Comparison of ENCODE assay signal across 8 cellular contexts in genomic region chr14:24095196-24096068, GRCh38. TPM values are rescaled to one million over a fixed set of nuclear protein-coding genes. Genes with fewer than 3 reads are reported as not detected.
A peak's percentile ranks its signal among the peaks of the same experiment; 100 is the strongest.
DNase-seq lines count a peak whose midpoint lies in the region; ATAC-seq and TF ChIP-seq lines count a peak whose summit lies in the region.

No MANE protein-coding gene starts in this region.

- peak overlapping the region; percentile 90 for H3K4me3 ChIP-seq in MG63
- peak overlapping the region; percentile 91 for H3K4me3 ChIP-seq in naive thymus-derived CD4-positive, alpha-beta T cell (ENCODE audit: low read length)
- H3K4me3 ChIP-seq in tibial artery = peak overlapping the region; percentile 91 to 94

- peak overlapping the region; percentile 91 to 100 (median 98) for H3K4me3 Mint-ChIP-seq in naive thymus-derived CD4-positive, alpha-beta T cell

- intact Hi-C loops in naive thymus-derived CD4-positive, alpha-beta T cell (cut with micrococcal nuclease) = no loop called here
- intact Hi-C loops in tibial artery (cut with DNase I; ENCODE audit: low total_unique reads) = no loop called here

- H3K36me3 ChIP-seq in MG63 (no peaks in the 10 kb centered on the region; the same call in 1 of the 2 replicates), tibial artery (peaks cover 0 to 26% (median 26%) of the 10 kb centered on the region in 3 donors)
- H3K36me3 ChIP-seq in naive thymus-derived CD4-positive, alpha-beta T cell (ENCODE audit: control insufficient read depth in 2 of 3, insufficient read depth in 3 of 3, low read length in 3 of 3) = peaks cover 0 to 32% (median 5%) of the 10 kb centered on the region in 3 experiments

- no peak for TF ChIP-seq CTCF in tibial artery (IDR thresholded peaks at IDR 0.05)

- POLR2A ChIA-PET in naive thymus-derived CD4-positive, alpha-beta T cell (lab: Charles Lee) = interaction anchor here (0.6 to 9.1 kb wide), 11 partner anchors 11 to 66 kb away, joined by 3 to 85 read pairs (median 5); partner anchors contain the start of genes DCAF11, EMC9, IRF9 and NRL

- peak overlapping the region; percentile 82 for H3K27ac ChIP-seq in epithelial cell of prostate
- H3K27ac ChIP-seq in naive thymus-derived CD4-positive, alpha-beta T cell (ENCODE audit: low read depth, low read length) = peak overlapping the region; percentile 92
- H3K27ac ChIP-seq in tibial artery = peak overlapping the region; percentile 97 to 99

- H3K9me3 Mint-ChIP-seq in naive thymus-derived CD4-positive, alpha-beta T cell = no peaks in the 10 kb centered on the region

- no peaks in the 10 kb centered on the region for H3K27me3 ChIP-seq in MG63
- no peaks in the 10 kb centered on the region for H3K27me3 ChIP-seq in naive thymus-derived CD4-positive, alpha-beta T cell (ENCODE audit: control insufficient read depth in 2 of 2, insufficient read depth in 2 of 2, low read length in 2 of 2)
- H3K27me3 ChIP-seq in tibial artery = no peaks in the 10 kb centered on the region

- CTCF ChIA-PET in naive thymus-derived CD4-positive, alpha-beta T cell (lab: Charles Lee) = interaction anchor here (0.8 to 9.4 kb wide), 5 partner anchors 10 to 41 kb away, joined by 3 to 165 read pairs (median 5); partner anchors contain the start of genes DCAF11 and NRL

- peaks cover 27 to 43% (median 36%) of the 10 kb centered on the region in 7 donors for H3K4me1 Mint-ChIP-seq in naive thymus-derived CD4-positive, alpha-beta T cell

- H3K27ac Mint-ChIP-seq in naive thymus-derived CD4-positive, alpha-beta T cell = peak overlapping the region; percentile 90 to 97 (median 96)

- H3K9me3 ChIP-seq in MG63 (no peaks in the 10 kb centered on the region), tibial artery (no peaks in the 10 kb centered on the region)
- H3K9me3 ChIP-seq in naive thymus-derived CD4-positive, alpha-beta T cell (ENCODE audit: control insufficient read depth in 2 of 3, low read length in 3 of 3) = no peaks in the 10 kb centered on the region

- no peaks in the 10 kb centered on the region for H3K27me3 Mint-ChIP-seq in naive thymus-derived CD4-positive, alpha-beta T cell

- peaks cover 6 to 16% of the 10 kb centered on the region in 2 donors for H3K4me1 ChIP-seq in naive thymus-derived CD4-positive, alpha-beta T cell (ENCODE audit: control insufficient read depth in 2 of 2, insufficient read depth in 2 of 2, low read length in 2 of 2)
- H3K4me1 ChIP-seq in tibial artery = peaks cover 0 to 23% (median 19%) of the 10 kb centered on the region in 4 donors

- peaks cover 0 to 21% (median 0%) of the 10 kb centered on the region in 5 donors for H3K36me3 Mint-ChIP-seq in naive thymus-derived CD4-positive, alpha-beta T cell

- DNase-seq in DMS53 (lab: John Stamatoyannopoulos, UW) = peak; percentile 43
- DNase-seq in DMS53 treated with DMSO at 0.1 percent for 48 hours (lab: John Stamatoyannopoulos, UW; ENCODE audit: unreplicated experiment) = no peak
- peak; percentile 41 for DNase-seq in HCEC 1CT
- DNase-seq in MG63 = peak; percentile 62
- DNase-seq in epithelial cell of prostate (ENCODE audit: low read depth, low spot score) = no peak
- peak in 2 of 9 donors; percentile 11 to 64 for DNase-seq in naive thymus-derived CD4-positive, alpha-beta T cell
- DNase-seq in tibial artery = peak; percentile 71 to 80

- peak; percentile 44 to 48 for ATAC-seq in activated CD4-positive, CD25-positive, alpha-beta regulatory T cell treated with anti-CD3 and anti-CD28 coated beads, Interleukin-2, amount 50 U/mL, for 24 hours
- ATAC-seq in naive thymus-derived CD4-positive, alpha-beta T cell = peak; percentile 3

RNA-seq across cellular contexts. Expression of gene PCK2, which starts 1.3 kb away (rescaled TPM):
- total RNA-seq in MG63 (2014; rRNA removed; shearing (Covaris generic); ENCODE audit: low replicate concordance) = 6.7 and 27.5 TPM in 2 replicates
- total RNA-seq in naive thymus-derived CD4-positive, alpha-beta T cell = 10 to 100 TPM in 4 of 5 experiments, 1 to 10 TPM in 1; 9.1 to 56.2 (median 14.4) TPM
- 10 to 100 TPM in 1 of 2 donors, 1 to 10 TPM in 1; 7.2 to 14.5 TPM for polyA plus RNA-seq in naive thymus-derived CD4-positive, alpha-beta T cell

RNA-seq across cellular contexts. Expression of gene DCAF11, which starts 19.1 kb away (rescaled TPM):
- 22.7 and 64.7 TPM in 2 replicates for total RNA-seq in MG63 (2014; rRNA removed; shearing (Covaris generic); ENCODE audit: low replicate concordance)
- 10 to 100 TPM; 71.9 to 90.1 (median 83.3) TPM for total RNA-seq in naive thymus-derived CD4-positive, alpha-beta T cell
- 10 to 100 TPM; 69.1 to 97.0 TPM for polyA plus RNA-seq in naive thymus-derived CD4-positive, alpha-beta T cell

RNA-seq across cellular contexts. Expression of gene NRL, which starts 19.3 kb away (rescaled TPM):
- 1.9 and 4.9 TPM in 2 replicates for total RNA-seq in MG63 (2014; rRNA removed; shearing (Covaris generic); ENCODE audit: low replicate concordance)
- total RNA-seq in naive thymus-derived CD4-positive, alpha-beta T cell = 1 to 10 TPM; 2.1 to 4.5 (median 3.8) TPM
- 1 to 10 TPM; 2.2 to 2.6 TPM for polyA plus RNA-seq in naive thymus-derived CD4-positive, alpha-beta T cell

RNA-seq across cellular contexts. Expression of gene CPNE6, which starts 24.1 kb away (rescaled TPM):
- total RNA-seq in MG63 (2014; rRNA removed; shearing (Covaris generic); ENCODE audit: low replicate concordance) = not detected in 2 replicates
- total RNA-seq in naive thymus-derived CD4-positive, alpha-beta T cell = under 1 TPM in 1 of 5 experiments, not detected in 4; 0.12 TPM
- not detected for polyA plus RNA-seq in naive thymus-derived CD4-positive, alpha-beta T cell

RNA-seq across cellular contexts. Expression of gene FITM1, which starts 35.0 kb away (rescaled TPM):
- 0.79 TPM in 1 of 2 replicates, not detected in the other for total RNA-seq in MG63 (2014; rRNA removed; shearing (Covaris generic); ENCODE audit: low replicate concordance)
- 1 to 10 TPM; 1.8 to 4.3 (median 2.0) TPM for total RNA-seq in naive thymus-derived CD4-positive, alpha-beta T cell
- 1 to 10 TPM in 1 of 2 donors, under 1 TPM in 1; 0.48 to 1.2 TPM for polyA plus RNA-seq in naive thymus-derived CD4-positive, alpha-beta T cell

Comparison
In these comparisons a context has a peak if more than half of its experiments do, and no peak if none do; other contexts are left out.
1. DNase-seq: peak in DMS53 (single experiment), HCEC 1CT (single experiment), MG63 (single experiment) and tibial artery (2 of 2); none in DMS53 treated with DMSO at 0.1 percent for 48 hours (single experiment) and epithelial cell of prostate (single experiment).
2. Peak in every context shown above with its lines, with median percentiles within 50 percentile points of each other: H3K4me3 ChIP-seq and H3K27ac ChIP-seq.